6 cellular contexts compared by ENCODE assay signal in genomic region chr7:32604047-32604446, GRCh38.
DNase-seq lines count a peak whose midpoint lies in the region; TF ChIP-seq lines count a peak whose summit lies in the region.
"Not testable (repeated sequence)": the region's sequence is repeated elsewhere in the genome, so short reads cannot be mapped to it uniquely, and the experiment has no call there.

No MANE protein-coding gene starts in this region.

- not testable (repeated sequence) for H3K14ac ChIP-seq in H9 (ENCODE audit: insufficient read depth, low read length)

- H3T11ph ChIP-seq in H9 (ENCODE audit: low read length): not testable (repeated sequence)

- H3K23ac ChIP-seq in H9 (ENCODE audit: insufficient read length, low read depth, low read length): not testable (repeated sequence)

- H2AK5ac ChIP-seq in H9 (ENCODE audit: insufficient read length, low read length): not testable (repeated sequence)

- not testable (repeated sequence) for H3K23me2 ChIP-seq in H9 (ENCODE audit: insufficient read length, low read depth, low read length, poor library complexity, severe bottlenecking)

- not testable (repeated sequence) for H2BK12ac ChIP-seq in H9 (ENCODE audit: insufficient read length, low read depth, low read length)

- not testable (repeated sequence) for H4K20me1 ChIP-seq in H9 (ENCODE audit: control insufficient read depth, insufficient read depth, insufficient read length)

- H3K79me1 ChIP-seq in H9 (ENCODE audit: insufficient read depth, low read depth, low read length, poor library complexity, severe bottlenecking): not testable (repeated sequence)

- peaks cover 18 to 23% of the 10 kb centered on the region in 2 experiments for H3K4me1 Mint-ChIP-seq in H9
- not testable (repeated sequence) for H3K4me1 Mint-ChIP-seq in endodermal cell

- H3K4me1 ChIP-seq in H9 (ENCODE audit: insufficient read depth, low read length); NT2/D1 (ENCODE audit: insufficient read depth, insufficient read length); endodermal cell (ENCODE audit: control insufficient read depth, insufficient read depth, low read length): not testable (repeated sequence)

- H3K9me3 Mint-ChIP-seq in H9 (peaks cover 36 to 39% of the 10 kb centered on the region in 2 experiments), endodermal cell (peaks cover 48% of the 10 kb centered on the region)

- TF ChIP-seq RAD21 in Ishikawa (IDR thresholded peaks at IDR 0.05; ENCODE audit: low read depth): not testable (repeated sequence)

- not testable (repeated sequence) for H2BK20ac ChIP-seq in H9 (ENCODE audit: low read depth, low read length, poor library complexity, severe bottlenecking)

- H4K5ac ChIP-seq in H9 (ENCODE audit: insufficient read length, low read depth, low read length): not testable (repeated sequence)

- H3K4ac ChIP-seq in H9 (ENCODE audit: low read depth, low read length): not testable (repeated sequence)

- not testable (repeated sequence) for H4K91ac ChIP-seq in H9 (ENCODE audit: insufficient read length, low read depth, low read length)

- TF ChIP-seq EP300 in Ishikawa (IDR thresholded peaks at IDR 0.05; ENCODE audit: borderline replicate concordance): not testable (repeated sequence)

- peak overlapping the region; percentile 96 to 98 (median 97) for H3K27ac Mint-ChIP-seq in H9
- H3K27ac Mint-ChIP-seq in endodermal cell: not testable (repeated sequence)

- peak; percentile 31; the same call in 1 of the 3 replicates for TF ChIP-seq CTCF in H9 (conservative IDR thresholded peaks at IDR 0.05)
- TF ChIP-seq CTCF in endodermal cell (conservative IDR thresholded peaks at IDR 0.05): not testable (repeated sequence)

- not testable (repeated sequence) for H3K4me3 Mint-ChIP-seq in H9, endodermal cell

- H3K4me3 ChIP-seq in NT2/D1 (ENCODE audit: insufficient read length, low read depth); endodermal cell (ENCODE audit: low read length): not testable (repeated sequence)

- not testable (repeated sequence) for H2AFZ ChIP-seq in H9 (ENCODE audit: low read length)

- H2BK120ac ChIP-seq in H9 (ENCODE audit: low read depth, low read length, poor library complexity, severe bottlenecking): not testable (repeated sequence)

- H2BK15ac ChIP-seq in H9 (ENCODE audit: low read depth, low read length): not testable (repeated sequence)

- H3K79me2 ChIP-seq in H9 (ENCODE audit: insufficient read depth, low read length): not testable (repeated sequence)

- not testable (repeated sequence) for H3K56ac ChIP-seq in H9 (ENCODE audit: insufficient read length, low read depth, low read length)

- peak; percentile 44 for DNase-seq in ELF-1 (ENCODE audit: low read depth, low spot score)
- DNase-seq in H9: peak; percentile 55
- peak; percentile 32 for DNase-seq in NT2/D1 (ENCODE audit: low read depth, low spot score)
- DNase-seq in endodermal cell: peak; percentile 71
- peak; percentile 81 for DNase-seq in iPS DF 4.7 (ENCODE audit: extremely low read depth, low spot score)

- H3K18ac ChIP-seq in H9 (ENCODE audit: insufficient read length, low read depth, low read length): not testable (repeated sequence)

- H3K36me3 Mint-ChIP-seq in H9 (ENCODE audit: insufficient read depth in 1 of 3, low read depth in 3 of 3) (peaks cover 26 to 44% (median 31%) of the 10 kb centered on the region in 3 experiments), endodermal cell (ENCODE audit: low read depth) (peaks cover 31% of the 10 kb centered on the region)

- not testable (repeated sequence) for H3K27me3 Mint-ChIP-seq in H9 (ENCODE audit: low read depth); endodermal cell (ENCODE audit: insufficient read depth)

- not testable (repeated sequence) for H2BK5ac ChIP-seq in H9 (ENCODE audit: insufficient read length, low read length)

- H3K9ac ChIP-seq in H9 (ENCODE audit: extremely low read depth, insufficient read length, low read length); NT2/D1 (ENCODE audit: insufficient read length, low read depth); endodermal cell (ENCODE audit: extremely low read depth, low read length, poor library complexity, severe bottlenecking): not testable (repeated sequence)

- not testable (repeated sequence) for H3K9me3 ChIP-seq in H9 (ENCODE audit: control insufficient read depth, low read depth, low read length)
- H3K9me3 ChIP-seq in NT2/D1 (ENCODE audit: insufficient read depth, low read length) (peaks cover 24% of the 10 kb centered on the region), endodermal cell (ENCODE audit: control insufficient read depth, low read length) (peaks cover 46% of the 10 kb centered on the region)

- WGBS in H9 (ENCODE audit: extremely low coverage, insufficient read length, low lambda C conversion rate): no CpG with 5 or more reads among the region's 7 CpGs
- WGBS in endodermal cell (ENCODE audit: insufficient coverage in 1 of 2, insufficient read length in 1 of 2), 2 experiments: 77% methylated on average over 7 of the region's 7 CpGs; no CpG with 5 or more reads in 1 of the 2 experiments

- not testable (repeated sequence) for H3K27ac ChIP-seq in H9 (ENCODE audit: insufficient read length, low read depth, low read length); endodermal cell (ENCODE audit: low read depth, low read length)

- not testable (repeated sequence) for H3K4me2 ChIP-seq in H9 (ENCODE audit: insufficient read depth, insufficient read length, low read length)

- H4K8ac ChIP-seq in H9 (replicated peaks; ENCODE audit: insufficient read length, low read depth, low read length): not testable (repeated sequence)

- H3K36me3 ChIP-seq in NT2/D1 (ENCODE audit: insufficient read depth, insufficient read length, low read length); endodermal cell (ENCODE audit: control insufficient read depth, insufficient read depth, low read length): not testable (repeated sequence)

- H3K27me3 ChIP-seq in H9 (ENCODE audit: insufficient read depth, low read length); NT2/D1 (ENCODE audit: insufficient read depth, insufficient read length); endodermal cell (ENCODE audit: control insufficient read depth, insufficient read depth, low read length, poor library complexity, severe bottlenecking): not testable (repeated sequence)

TF ChIP-seq in Ishikawa, 13 proteins besides CTCF, POLR2A, EP300 and RAD21:
- TF ChIP-seq CEBPB (IDR thresholded peaks at IDR 0.05): peak; percentile 30; the same call in 1 of the 2 replicates
- peak; percentile 24; the same call in 1 of the 2 replicates for TF ChIP-seq TCF12 (IDR thresholded peaks at IDR 0.05; ENCODE audit: low read depth)
- peak; percentile 48; the same call in 1 of the 2 replicates for TF ChIP-seq TEAD4 (IDR thresholded peaks at IDR 0.05)
